8 cellular contexts compared by ENCODE assay signal in genomic region chr2:37623971-37624897, GRCh38. TPM values are rescaled to one million over a fixed set of nuclear protein-coding genes. Genes with fewer than 3 reads are reported as not detected.
DNase-seq lines count a peak whose midpoint lies in the region; ATAC-seq and TF ChIP-seq lines count a peak whose summit lies in the region.

No MANE protein-coding gene starts in this region.

- no peak for TF ChIP-seq CTCF in chondrocyte (IDR thresholded peaks at IDR 0.05)
- TF ChIP-seq CTCF in testis (IDR thresholded peaks at IDR 0.05): no peak

- DNase-seq in chondrocyte (ENCODE audit: low spot score): no peak
- no peak for DNase-seq in testis
- no peak for DNase-seq in NCI-H82 treated with DMSO at 0.1 percent for 48 hours (lab: John Stamatoyannopoulos, UW; ENCODE audit: unreplicated experiment)
- DNase-seq in dermis blood vessel endothelial cell: no peak
- no peak for DNase-seq in COLO829 (ENCODE audit: low spot score)

- peak; percentile 88 for ATAC-seq in GM18499 (IDR thresholded peaks at IDR 0.05; ENCODE audit: insufficient read depth, unreplicated experiment)
- ATAC-seq in GM21390 (IDR thresholded peaks at IDR 0.05; ENCODE audit: unreplicated experiment): peak; percentile 77
- ATAC-seq in HG03565 (IDR thresholded peaks at IDR 0.05; ENCODE audit: unreplicated experiment): peak; percentile 66

- H3K9me3 ChIP-seq in testis: no peaks in the 10 kb centered on the region

- H3K27ac ChIP-seq in testis: no peak overlapping the region

- H3K36me3 ChIP-seq in testis (ENCODE audit: low read depth, missing control alignments): no peaks in the 10 kb centered on the region

- H3K4me1 Mint-ChIP-seq in chondrocyte (ENCODE audit: low read depth): peaks cover 40% of the 10 kb centered on the region

- H3K4me3 Mint-ChIP-seq in chondrocyte (ENCODE audit: unreplicated experiment): no peak overlapping the region

- TF ChIP-seq POLR2A in testis (IDR thresholded peaks at IDR 0.05): no peak

- no peaks in the 10 kb centered on the region for H3K36me3 Mint-ChIP-seq in chondrocyte (ENCODE audit: low read depth)

- H3K27ac Mint-ChIP-seq in chondrocyte (ENCODE audit: unreplicated experiment): peak overlapping the region; percentile 90

- no peaks in the 10 kb centered on the region for H3K27me3 ChIP-seq in testis

- no peaks in the 10 kb centered on the region for H3K27me3 Mint-ChIP-seq in chondrocyte (ENCODE audit: low read depth)

- H3K4me1 ChIP-seq in testis: peaks cover 8% of the 10 kb centered on the region

- WGBS in testis, 2 donors: 90 to 92% methylated on average over 8 of the region's 8 CpGs

- no peak overlapping the region for H3K4me3 ChIP-seq in testis

- H3K9me3 Mint-ChIP-seq in chondrocyte (ENCODE audit: low read depth): no peaks in the 10 kb centered on the region

- intact Hi-C loops in testis (cut with DNase I; ENCODE audit: low total_unique reads): no loop called here

RNA-seq across cellular contexts. Expression of gene CDC42EP3, which starts 47.2 kb away (rescaled TPM):
- total RNA-seq in chondrocyte (60.3 to 97.8 TPM (median 91.2 TPM) in 3 replicates), testis (10 to 100 TPM; 44.3 to 50.6 TPM), dermis blood vessel endothelial cell (21.3 and 29.1 TPM in 2 replicates)
- polyA plus RNA-seq in testis (ENCODE audit: insufficient read depth, low read depth, low replicate concordance): 107 TPM
